Comparison of ENCODE assay signal across 8 cellular contexts in genomic region chr11:65891180-65892136, GRCh38. TPM values are rescaled to one million over a fixed set of nuclear protein-coding genes. Genes with fewer than 3 reads are reported as not detected.
A peak's percentile ranks its signal among the peaks of the same experiment; 100 is the strongest.
DNase-seq lines count a peak whose midpoint lies in the region; ATAC-seq, FAIRE-seq and TF ChIP-seq lines count a peak whose summit lies in the region.

No MANE protein-coding gene starts in this region.

- H3K9me2 ChIP-seq in PC-9 (ENCODE audit: insufficient read depth) = no peaks in the 10 kb centered on the region

- ATAC-seq in K562 = peak; percentile 36
- no peak for ATAC-seq in stimulated activated naive CD8-positive, alpha-beta T cell treated with anti-CD3 and anti-CD28 coated beads, Interleukin-15, Interleukin-2, amounts not matched to agents 100 U/mL and 50 U/mL, for 24 hours
- ATAC-seq in HG02642 (IDR thresholded peaks at IDR 0.05; ENCODE audit: poor library complexity, unreplicated experiment) = no peak

- intact Hi-C loops in PC-9 (cut with micrococcal nuclease; ENCODE audit: unreplicated experiment) = no loop called here
- intact Hi-C loops in K562 (cut with micrococcal nuclease) = no loop called here

- peak; percentile 19 for FAIRE-seq in K562 (lab: Jason Lieb, UNC)

- H3K79me2 ChIP-seq in PC-9 (ENCODE audit: low read depth) = peaks cover 64% of the 10 kb centered on the region
- H3K79me2 ChIP-seq in K562 (ENCODE audit: control insufficient read depth, insufficient read depth, low read length) = peaks cover 73% of the 10 kb centered on the region

- H3K4me2 ChIP-seq in PC-9 = peak overlapping the region; percentile 98
- H3K4me2 ChIP-seq in K562 (ENCODE audit: insufficient read depth, low read length) = peak overlapping the region; percentile 89

- TSS peak; percentile 47 for BruUV-seq in PC-9 (replicated peaks; lab: Mats Ljungman, UMichigan)
- TSS peak; percentile 80 for BruUV-seq in K562 (replicated peaks; lab: Mats Ljungman, UMichigan)

- H3K4me3 ChIP-seq in PC-9 (peak overlapping the region; percentile 80), K562 (peak overlapping the region; percentile 70)

- POLR2A ChIA-PET in PC-9 (lab: Charles Lee; ENCODE audit: unreplicated experiment) (interaction anchor here (0.6 to 3.2 kb wide), 8 partner anchors 12 to 1113 kb away, joined by 3 to 25 read pairs (median 4); partner anchors contain the start of genes SF1 and VPS51), K562 (lab: Yijun Ruan, JAX) (interaction anchor here (0.5 to 14.4 kb wide), 38 partner anchors 9 to 1323 kb away, joined by 3 to 147 read pairs (median 4); partner anchors contain the start of genes BANF1, C11orf68, CFL1 and FOSL1)

- peak; percentile 6 to 42; a peak in 2 of 4 replicates for TF ChIP-seq RAD21 in K562 (CRISPR knock-in tag; conservative IDR thresholded peaks at IDR 0.05 in 1 of 2, IDR thresholded peaks at IDR 0.05 in 1 of 2)

- peak; percentile 8; the same call in 1 of the 2 replicates for TF ChIP-seq EP300 in K562 (IDR thresholded peaks at IDR 0.05; ENCODE audit: low read length)

- in situ Hi-C loops in K562 (cut with MboI) = no loop called here

- peak; percentile 76 for TF ChIP-seq POLR2A in K562 (conservative IDR thresholded peaks at IDR 0.05)

- peaks cover 32% of the 10 kb centered on the region for H4K20me1 ChIP-seq in PC-9 (ENCODE audit: insufficient read depth)
- peaks cover 28% of the 10 kb centered on the region for H4K20me1 ChIP-seq in K562 (replicated peaks; ENCODE audit: control insufficient read depth, insufficient read depth, low read length)

- H3K4me1 ChIP-seq in PC-9 (replicated peaks; ENCODE audit: insufficient read depth) = peaks cover 38% of the 10 kb centered on the region
- H3K4me1 ChIP-seq in K562 (replicated peaks in 1 of 2; ENCODE audit: control insufficient read depth in 2 of 2, insufficient read depth in 2 of 2, low read length in 2 of 2) = peaks cover 40 to 68% of the 10 kb centered on the region in 2 experiments

- H3K27ac ChIP-seq in PC-9 (peak overlapping the region; percentile 64), K562 (ENCODE audit: extremely low read depth, low read depth, low read length) (peak overlapping the region; percentile 84), layer of hippocampus (ENCODE audit: low read depth, low read length) (peak overlapping the region; percentile 95)

- peak overlapping the region; percentile 80 to 98 for H3K9ac ChIP-seq in K562 (ENCODE audit: insufficient read depth in 1 of 2, low read depth in 2 of 2, low read length in 2 of 2)

- TF ChIP-seq CTCF in PC-9 (conservative IDR thresholded peaks at IDR 0.05) = peak; percentile 35; the same call in 1 of the 2 replicates
- TF ChIP-seq CTCF in K562 (IDR thresholded peaks at IDR 0.05 in 2 of 3, conservative IDR thresholded peaks at IDR 0.05 in 1 of 3; ENCODE audit: insufficient read depth in 2 of 3, low read depth in 1 of 3, low read length in 3 of 3) = peak; percentile 53 to 65 (median 56)

- CTCF ChIA-PET in PC-9 (lab: Charles Lee) (interaction anchor here (0.6 to 2.0 kb wide), 4 partner anchors 27 to 239 kb away, joined by 3 to 7 read pairs (median 6); partner anchors contain the start of gene MUS81), K562 (lab: Yijun Ruan, JAX; ENCODE audit: low intra/inter-chr PET ratio) (no interaction called here)

- H3F3A ChIP-seq in PC-9 (ENCODE audit: insufficient read depth, low read depth) = peaks cover 92% of the 10 kb centered on the region

- DNase-seq in SIG-M5 treated with dmso at 0.1 percent for 504 hours (lab: John Stamatoyannopoulos, UW; ENCODE audit: unreplicated experiment) (peak; percentile 45), SIG-M5 (lab: John Stamatoyannopoulos, UW) (no peak), PC-9 (peak in 1 of 2 experiments; percentile 58), K562 (ENCODE audit: extremely low read depth in 1 of 4, low spot score in 3 of 4) (peak in 3 of 4 experiments; percentile 39 to 80 (median 73)), mucosa of gallbladder (ENCODE audit: low spot score) (no peak)
- peak; percentile 68 for DNase-seq in stimulated activated naive CD8-positive, alpha-beta T cell treated with anti-CD3 and anti-CD28 coated beads, Interleukin-15, Interleukin-2, amounts not matched to agents 100 U/mL and 50 U/mL, for 24 hours

- H3K27me3 ChIP-seq in PC-9 (ENCODE audit: insufficient read depth, low read depth) (no peaks in the 10 kb centered on the region), K562 (ENCODE audit: control insufficient read depth in 2 of 2, insufficient read depth in 2 of 2, low read length in 2 of 2) (no peaks in the 10 kb centered on the region), layer of hippocampus (ENCODE audit: control insufficient read depth, insufficient read depth, low read length) (no peaks in the 10 kb centered on the region)

- H3K9me3 ChIP-seq in PC-9 (ENCODE audit: insufficient read depth, low read depth) = no peaks in the 10 kb centered on the region
- H3K9me3 ChIP-seq in K562 (replicated peaks; ENCODE audit: control insufficient read depth, insufficient read depth, low read depth, low read length) = no peaks in the 10 kb centered on the region

- 1% methylated on average over 60 of the region's 60 CpGs for WGBS in K562 (ENCODE audit: insufficient coverage, low coverage, missing lambda C conversion rate)

- no peaks in the 10 kb centered on the region for H3K9me1 ChIP-seq in K562 (ENCODE audit: control insufficient read depth, insufficient read depth, low read length)

- H2AFZ ChIP-seq in PC-9 = no peak overlapping the region
- no peak overlapping the region for H2AFZ ChIP-seq in K562 (ENCODE audit: low read depth, low read length)

- H3K36me3 ChIP-seq in PC-9 (ENCODE audit: low read depth) (peaks cover 12% of the 10 kb centered on the region; the same call in 1 of the 2 replicates), K562 (ENCODE audit: control insufficient read depth, insufficient read depth, low read length) (peaks cover 50% of the 10 kb centered on the region)

RNA-seq across cellular contexts. Expression of gene CCDC85B, which starts 1.0 kb away (rescaled TPM):
- 45.0 and 95.0 TPM in 2 replicates for total RNA-seq in PC-9 (2021)
- total RNA-seq in K562 (2011; cell fraction: chromatin; rRNA removed; ENCODE audit: low replicate concordance) = 1.2 and 7.1 TPM in 2 replicates
- total RNA-seq in K562 (2011; cell fraction: nucleolus; rRNA removed) = 15.7 and 17.8 TPM in 2 replicates
- 7.0 and 7.4 TPM in 2 replicates for total RNA-seq in K562 (2011; cell fraction: nucleoplasm; rRNA removed)
- total RNA-seq in K562 (2014; rRNA removed) = 138 and 161 TPM in 2 replicates
- total RNA-seq in K562 (2014; rRNA removed; fragmentation: Illumina TruSeq; extraction: Trizol) = 0.26 and 0.29 TPM in 2 replicates
- 6.2 and 11.7 TPM in 2 replicates for total RNA-seq in K562 (2015; rRNA removed; fragmentation: Illumina TruSeq; extraction: Trizol)
- 64.4 and 74.8 TPM in 2 replicates for total RNA-seq in K562 (2021)
- polyA plus RNA-seq in K562 (2011; rRNA removed) = 6.8 and 7.9 TPM in 2 replicates
- 19.3 and 81.8 TPM in 2 replicates for polyA plus RNA-seq in K562 (2011; cell fraction: cytosol; rRNA removed)
- polyA plus RNA-seq in K562 (2011; cell fraction: nucleus; rRNA removed) = 7.6 and 15.8 TPM in 2 replicates
- 35.5 and 38.4 TPM in 2 replicates for polyA plus RNA-seq in K562 (2012)
- polyA plus RNA-seq in K562 (2014; fragmentation: Illumina TruSeq; extraction: Trizol) = 0.30 and 1.9 TPM in 2 replicates
- polyA plus RNA-seq in K562 (2014; fragmentation: Nextera tagmentation; extraction: Ambion mirVana) = under 1 TPM; 0.14 to 0.29 TPM
- polyA plus RNA-seq in K562 (2014; rRNA removed) = 92.3 TPM in 2 replicates
- polyA minus RNA-seq in K562 (2011; rRNA and poly(A)+ RNA removed) = 0.27 and 0.49 TPM in 2 replicates
- 11.3 and 22.7 TPM in 2 replicates for polyA minus RNA-seq in K562 (2011; cell fraction: cytosol; rRNA and poly(A)+ RNA removed)
- polyA minus RNA-seq in K562 (2011; cell fraction: nucleus; rRNA and poly(A)+ RNA removed) = 9.6 and 14.0 TPM in 2 replicates
- total RNA-seq in mucosa of gallbladder = 28.3 TPM

RNA-seq across cellular contexts. Expression of gene FIBP, which starts 3.2 kb away (rescaled TPM):
- 105 and 141 TPM in 2 replicates for total RNA-seq in PC-9 (2021)
- 53.7 and 168 TPM in 2 replicates for total RNA-seq in K562 (2011; cell fraction: chromatin; rRNA removed; ENCODE audit: low replicate concordance)
- 118 and 119 TPM in 2 replicates for total RNA-seq in K562 (2011; cell fraction: nucleolus; rRNA removed)
- 83.9 and 91.0 TPM in 2 replicates for total RNA-seq in K562 (2011; cell fraction: nucleoplasm; rRNA removed)
- total RNA-seq in K562 (2014; rRNA removed) = 77.2 and 98.5 TPM in 2 replicates
- 36.8 and 44.6 TPM in 2 replicates for total RNA-seq in K562 (2014; rRNA removed; fragmentation: Illumina TruSeq; extraction: Trizol)
- 45.8 and 46.8 TPM in 2 replicates for total RNA-seq in K562 (2015; rRNA removed; fragmentation: Illumina TruSeq; extraction: Trizol)
- total RNA-seq in K562 (2021) = 51.1 and 54.0 TPM in 2 replicates
- 58.8 and 69.4 TPM in 2 replicates for polyA plus RNA-seq in K562 (2011; rRNA removed)
- polyA plus RNA-seq in K562 (2011; cell fraction: cytosol; rRNA removed) = 81.2 and 144 TPM in 2 replicates
- polyA plus RNA-seq in K562 (2011; cell fraction: nucleus; rRNA removed) = 131 and 187 TPM in 2 replicates
- polyA plus RNA-seq in K562 (2012) = 65.8 and 94.8 TPM in 2 replicates
- polyA plus RNA-seq in K562 (2014; fragmentation: Illumina TruSeq; extraction: Trizol) = 48.6 and 62.8 TPM in 2 replicates
- 10 to 100 TPM; 41.2 to 46.2 TPM for polyA plus RNA-seq in K562 (2014; fragmentation: Nextera tagmentation; extraction: Ambion mirVana)
- 79.2 and 82.8 TPM in 2 replicates for polyA plus RNA-seq in K562 (2014; rRNA removed)
- 43.2 and 46.4 TPM in 2 replicates for polyA minus RNA-seq in K562 (2011; rRNA and poly(A)+ RNA removed)
- polyA minus RNA-seq in K562 (2011; cell fraction: cytosol; rRNA and poly(A)+ RNA removed) = 59.7 and 70.4 TPM in 2 replicates
- polyA minus RNA-seq in K562 (2011; cell fraction: nucleus; rRNA and poly(A)+ RNA removed) = 47.0 and 54.9 TPM in 2 replicates
- 55.1 TPM for total RNA-seq in mucosa of gallbladder

RNA-seq across cellular contexts. Expression of gene FOSL1, which starts 8.7 kb away (rescaled TPM):
- total RNA-seq in PC-9 (2021) = 58.8 and 69.9 TPM in 2 replicates
- 27.7 and 48.1 TPM in 2 replicates for total RNA-seq in K562 (2011; cell fraction: chromatin; rRNA removed; ENCODE audit: low replicate concordance)
- total RNA-seq in K562 (2011; cell fraction: nucleolus; rRNA removed) = 22.8 and 24.7 TPM in 2 replicates
- 23.9 and 41.4 TPM in 2 replicates for total RNA-seq in K562 (2011; cell fraction: nucleoplasm; rRNA removed)
- 18.6 and 21.3 TPM in 2 replicates for total RNA-seq in K562 (2014; rRNA removed)
- 4.6 and 6.2 TPM in 2 replicates for total RNA-seq in K562 (2014; rRNA removed; fragmentation: Illumina TruSeq; extraction: Trizol)
- total RNA-seq in K562 (2015; rRNA removed; fragmentation: Illumina TruSeq; extraction: Trizol) = 10.0 and 12.4 TPM in 2 replicates
- 26.1 and 28.7 TPM in 2 replicates for total RNA-seq in K562 (2021)
- polyA plus RNA-seq in K562 (2011; rRNA removed) = 5.3 and 9.0 TPM in 2 replicates
- 7.6 and 12.9 TPM in 2 replicates for polyA plus RNA-seq in K562 (2011; cell fraction: cytosol; rRNA removed)
- 10.1 and 26.6 TPM in 2 replicates for polyA plus RNA-seq in K562 (2011; cell fraction: nucleus; rRNA removed)
- polyA plus RNA-seq in K562 (2012) = 24.9 and 29.1 TPM in 2 replicates
- polyA plus RNA-seq in K562 (2014; fragmentation: Illumina TruSeq; extraction: Trizol) = 26.9 and 39.6 TPM in 2 replicates
- polyA plus RNA-seq in K562 (2014; fragmentation: Nextera tagmentation; extraction: Ambion mirVana) = 1 to 10 TPM; 3.5 to 4.2 TPM
- polyA plus RNA-seq in K562 (2014; rRNA removed) = 16.3 and 16.9 TPM in 2 replicates
- 4.3 and 5.1 TPM in 2 replicates for polyA minus RNA-seq in K562 (2011; rRNA and poly(A)+ RNA removed)
- 7.8 and 8.3 TPM in 2 replicates for polyA minus RNA-seq in K562 (2011; cell fraction: cytosol; rRNA and poly(A)+ RNA removed)
- polyA minus RNA-seq in K562 (2011; cell fraction: nucleus; rRNA and poly(A)+ RNA removed) = 6.1 and 10.8 TPM in 2 replicates
- 1.2 TPM for total RNA-seq in mucosa of gallbladder

RNA-seq across cellular contexts. Expression of gene CTSW, which starts 11.8 kb away (rescaled TPM):
- total RNA-seq in PC-9 (2021) = not detected in 2 replicates
- not detected in 2 replicates for total RNA-seq in K562 (2011; cell fraction: chromatin; rRNA removed; ENCODE audit: low replicate concordance)
- not detected in 2 replicates for total RNA-seq in K562 (2011; cell fraction: nucleolus; rRNA removed)
- not detected in 2 replicates for total RNA-seq in K562 (2011; cell fraction: nucleoplasm; rRNA removed)
- not detected in 2 replicates for total RNA-seq in K562 (2014; rRNA removed)
- not detected in 2 replicates for total RNA-seq in K562 (2014; rRNA removed; fragmentation: Illumina TruSeq; extraction: Trizol)
- total RNA-seq in K562 (2015; rRNA removed; fragmentation: Illumina TruSeq; extraction: Trizol) = not detected in 2 replicates
- total RNA-seq in K562 (2021) = not detected in 2 replicates
- 0.05 TPM in 1 of 2 replicates, not detected in the other for polyA plus RNA-seq in K562 (2011; rRNA removed)
- polyA plus RNA-seq in K562 (2011; cell fraction: cytosol; rRNA removed) = 0.07 TPM in 1 of 2 replicates, not detected in the other
- polyA plus RNA-seq in K562 (2011; cell fraction: nucleus; rRNA removed) = 0.11 and 0.13 TPM in 2 replicates
- polyA plus RNA-seq in K562 (2012) = 0.11 and 0.16 TPM in 2 replicates
- not detected in 2 replicates for polyA plus RNA-seq in K562 (2014; fragmentation: Illumina TruSeq; extraction: Trizol)
- under 1 TPM in 1 of 2 experiments, not detected in 1; 0.04 TPM for polyA plus RNA-seq in K562 (2014; fragmentation: Nextera tagmentation; extraction: Ambion mirVana)
- not detected in 2 replicates for polyA plus RNA-seq in K562 (2014; rRNA removed)
- not detected in 2 replicates for polyA minus RNA-seq in K562 (2011; rRNA and poly(A)+ RNA removed)
- polyA minus RNA-seq in K562 (2011; cell fraction: cytosol; rRNA and poly(A)+ RNA removed) = not detected in 2 replicates
- polyA minus RNA-seq in K562 (2011; cell fraction: nucleus; rRNA and poly(A)+ RNA removed) = not detected in 2 replicates
- 2.7 TPM for total RNA-seq in mucosa of gallbladder

RNA-seq across cellular contexts. Expression of gene EFEMP2, which starts 18.9 kb away (rescaled TPM):
- 18.1 and 32.3 TPM in 2 replicates for total RNA-seq in PC-9 (2021)
- total RNA-seq in K562 (2011; cell fraction: chromatin; rRNA removed; ENCODE audit: low replicate concordance) = 12.1 and 30.7 TPM in 2 replicates
- total RNA-seq in K562 (2011; cell fraction: nucleolus; rRNA removed) = 15.1 and 19.3 TPM in 2 replicates
- 11.3 and 15.8 TPM in 2 replicates for total RNA-seq in K562 (2011; cell fraction: nucleoplasm; rRNA removed)
- 0.64 and 0.86 TPM in 2 replicates for total RNA-seq in K562 (2014; rRNA removed)
- total RNA-seq in K562 (2014; rRNA removed; fragmentation: Illumina TruSeq; extraction: Trizol) = 0.07 and 0.32 TPM in 2 replicates
- total RNA-seq in K562 (2015; rRNA removed; fragmentation: Illumina TruSeq; extraction: Trizol) = 0.57 and 0.58 TPM in 2 replicates
- 1.6 and 2.6 TPM in 2 replicates for total RNA-seq in K562 (2021)
- polyA plus RNA-seq in K562 (2011; rRNA removed) = 2.0 and 3.9 TPM in 2 replicates
- 3.3 and 4.7 TPM in 2 replicates for polyA plus RNA-seq in K562 (2011; cell fraction: cytosol; rRNA removed)
- polyA plus RNA-seq in K562 (2011; cell fraction: nucleus; rRNA removed) = 41.3 and 54.9 TPM in 2 replicates
- 1.3 and 4.2 TPM in 2 replicates for polyA plus RNA-seq in K562 (2012)
- 0.74 and 1.1 TPM in 2 replicates for polyA plus RNA-seq in K562 (2014; fragmentation: Illumina TruSeq; extraction: Trizol)
- polyA plus RNA-seq in K562 (2014; fragmentation: Nextera tagmentation; extraction: Ambion mirVana) = under 1 TPM in 1 of 2 experiments, not detected in 1; 0.13 TPM
- polyA plus RNA-seq in K562 (2014; rRNA removed) = 2.9 TPM in 2 replicates
- 0.53 and 1.2 TPM in 2 replicates for polyA minus RNA-seq in K562 (2011; rRNA and poly(A)+ RNA removed)
- 1.3 TPM in 1 of 2 replicates, not detected in the other for polyA minus RNA-seq in K562 (2011; cell fraction: cytosol; rRNA and poly(A)+ RNA removed)
- 7.5 and 7.8 TPM in 2 replicates for polyA minus RNA-seq in K562 (2011; cell fraction: nucleus; rRNA and poly(A)+ RNA removed)
- total RNA-seq in mucosa of gallbladder = 86.5 TPM

Comparison
In these comparisons a context has a peak if more than half of its experiments do, and no peak if none do; other contexts are left out.
1. DNase-seq: peak in SIG-M5 treated with dmso at 0.1 percent for 504 hours (single experiment), K562 (3 of 4) and stimulated activated naive CD8-positive, alpha-beta T cell treated with anti-CD3 and anti-CD28 coated beads, Interleukin-15, Interleukin-2, amounts not matched to agents 100 U/mL and 50 U/mL, for 24 hours (single experiment); none in SIG-M5 (single experiment) and mucosa of gallbladder (single experiment).
2. Peak in every context shown above with its lines, with median percentiles within 50 percentile points of each other: H3K27ac ChIP-seq.